26 cellular contexts compared by ENCODE assay signal in the genomic region with DNA sequence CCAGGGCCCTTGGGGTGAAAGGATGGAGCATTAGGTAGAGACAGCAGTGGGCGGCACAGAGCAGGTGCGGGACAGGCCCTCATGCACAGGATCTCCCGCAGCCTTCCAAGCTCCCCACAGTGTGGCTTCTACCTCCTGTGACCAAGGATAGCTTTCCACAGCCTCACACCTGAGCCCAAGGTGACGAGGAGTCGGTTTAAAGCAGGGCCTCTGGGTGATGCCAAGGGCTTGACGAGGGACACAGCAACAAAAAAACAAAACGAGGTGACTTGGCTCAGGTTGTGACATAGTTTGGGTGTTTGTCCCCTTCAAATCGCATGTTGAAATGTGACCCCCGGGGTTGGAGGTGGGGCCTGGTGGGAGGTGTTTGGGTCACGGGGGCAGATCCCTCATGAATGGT. TPM values are rescaled to one million over a fixed set of nuclear protein-coding genes. Genes with fewer than 3 reads are reported as not detected.
DNase-seq lines count a peak whose midpoint lies in the region; ATAC-seq, FAIRE-seq and TF ChIP-seq lines count a peak whose summit lies in the region.
"Had no signal": no experiment of that assay in that cellular context is flagged by ENCODE, and none has a peak within 500 bp of the region (broad histone marks: within the 10 kb centered on the region; RNA-seq: fewer than 3 reads in every experiment).

No MANE protein-coding gene starts in this region.

- H3K4me1 Mint-ChIP-seq in activated CD8-positive, alpha-beta memory T cell treated with anti-CD3 and anti-CD28 coated beads, Interleukin-2, amount 10 ng/mL, durations not matched to agents 7 days and 5 days: no peaks in the 10 kb centered on the region
- H3K4me1 Mint-ChIP-seq in activated CD4-positive, alpha-beta T cell treated with anti-CD3 and anti-CD28 coated beads, Interleukin-2, amount 10 ng/mL, durations not matched to agents 7 days and 5 days: peaks cover 8% of the 10 kb centered on the region
- H3K4me1 Mint-ChIP-seq: CD14-positive monocyte; CD4-positive, alpha-beta memory T cell had no signal

- H3K27ac Mint-ChIP-seq in activated CD8-positive, alpha-beta memory T cell treated with anti-CD3 and anti-CD28 coated beads, Interleukin-2, amount 10 ng/mL, durations not matched to agents 7 days and 5 days: no peak overlapping the region
- no peak overlapping the region for H3K27ac Mint-ChIP-seq in activated CD4-positive, alpha-beta T cell treated with anti-CD3 and anti-CD28 coated beads, Interleukin-2, amount 10 ng/mL, durations not matched to agents 7 days and 5 days
- H3K27ac Mint-ChIP-seq: CD14-positive monocyte; CD4-positive, alpha-beta memory T cell; H9 had no signal

- TF ChIP-seq CTCF in coronary artery (IDR thresholded peaks at IDR 0.05) (no peak), kidney (IDR thresholded peaks at IDR 0.05; ENCODE audit: borderline replicate concordance, extremely low read depth, insufficient read depth) (no peak)

- no peaks in the 10 kb centered on the region for H3K36me3 ChIP-seq in kidney (ENCODE audit: control insufficient read depth in 1 of 2, insufficient read depth in 2 of 2, low read length in 2 of 2)
- H3K36me3 ChIP-seq: BE2C; BLaER1 treated with 17β-estradiol and CSF1 and Interleukin-3, amounts not matched to agents 10 nM and 100 nM had no signal

- H3K4me3 Mint-ChIP-seq in activated CD8-positive, alpha-beta memory T cell treated with anti-CD3 and anti-CD28 coated beads, Interleukin-2, amount 10 ng/mL, durations not matched to agents 7 days and 5 days: no peak overlapping the region
- no peak overlapping the region for H3K4me3 Mint-ChIP-seq in activated CD4-positive, alpha-beta T cell treated with anti-CD3 and anti-CD28 coated beads, Interleukin-2, amount 10 ng/mL, durations not matched to agents 7 days and 5 days
- H3K4me3 Mint-ChIP-seq: CD14-positive monocyte; CD4-positive, alpha-beta memory T cell; H9 had no signal

- no peaks in the 10 kb centered on the region for H3K9me3 ChIP-seq in kidney (ENCODE audit: control insufficient read depth in 1 of 2, low read length in 2 of 2)
- H3K9me3 ChIP-seq: A549; BE2C; BLaER1 treated with 17β-estradiol and CSF1 and Interleukin-3, amounts not matched to agents 10 nM and 100 nM had no signal

- peaks cover 27% of the 10 kb centered on the region for H3K27me3 Mint-ChIP-seq in activated CD8-positive, alpha-beta memory T cell treated with anti-CD3 and anti-CD28 coated beads, Interleukin-2, amount 10 ng/mL, durations not matched to agents 7 days and 5 days
- peaks cover 9% of the 10 kb centered on the region for H3K27me3 Mint-ChIP-seq in activated CD4-positive, alpha-beta T cell treated with anti-CD3 and anti-CD28 coated beads, Interleukin-2, amount 10 ng/mL, durations not matched to agents 7 days and 5 days

- no peaks in the 10 kb centered on the region for H3K36me3 Mint-ChIP-seq in activated CD8-positive, alpha-beta memory T cell treated with anti-CD3 and anti-CD28 coated beads, Interleukin-2, amount 10 ng/mL, durations not matched to agents 7 days and 5 days
- H3K36me3 Mint-ChIP-seq in activated CD4-positive, alpha-beta T cell treated with anti-CD3 and anti-CD28 coated beads, Interleukin-2, amount 10 ng/mL, durations not matched to agents 7 days and 5 days (ENCODE audit: low read depth): no peaks in the 10 kb centered on the region
- H3K36me3 Mint-ChIP-seq: CD14-positive monocyte; CD4-positive, alpha-beta memory T cell had no signal

- no peak for FAIRE-seq in kidney (lab: Jason Lieb, UNC)
- FAIRE-seq: A549, GM12891, GM18507 had no signal

- DNase-seq in activated CD8-positive, alpha-beta memory T cell treated with anti-CD3 and anti-CD28 coated beads, Interleukin-2, amount 10 ng/mL, durations not matched to agents 7 days and 5 days: peak; percentile 39
- no peak for DNase-seq in activated CD8-positive, alpha-beta memory T cell treated with anti-CD3 and anti-CD28 coated beads, Interleukin-2, amount 50 U/mL, for 48 hours
- DNase-seq in coronary artery (ENCODE audit: low spot score) (peak; percentile 26), kidney (peak; percentile 33), ureter (ENCODE audit: low spot score) (peak; percentile 38), NCI-H510A treated with DMSO at 0.1 percent for 48 hours (lab: John Stamatoyannopoulos, UW) (no peak)
- DNase-seq in activated CD4-positive, alpha-beta T cell treated with anti-CD3 and anti-CD28 coated beads, Interleukin-2, amount 10 ng/mL, durations not matched to agents 7 days and 5 days: no peak
- DNase-seq: 8988T; ACHN; AML-193; BE2C; Calu3; CD4-positive, alpha-beta memory T cell; COR-L47; DMS53; DMS79 treated with DMSO at 0.1 percent for 48 hours; GF-D8; GM23248; H9 had no signal

- H3K27ac ChIP-seq in coronary artery (no peak overlapping the region), kidney (ENCODE audit: low read depth in 2 of 2, low read length in 2 of 2) (no peak overlapping the region)
- H3K27ac ChIP-seq: A549; BLaER1 treated with 17β-estradiol and CSF1 and Interleukin-3, amounts not matched to agents 10 nM and 100 nM; GM23248 had no signal

- no peak overlapping the region for H3K9ac ChIP-seq in kidney (ENCODE audit: low read length in 2 of 2)
- H3K9ac ChIP-seq: BLaER1 treated with 17β-estradiol and CSF1 and Interleukin-3, amounts not matched to agents 10 nM and 100 nM; GM23248 had no signal

- intact Hi-C loops in kidney (cut with DNase I): no loop called here

- ATAC-seq in activated CD8-positive, alpha-beta memory T cell treated with anti-CD3 and anti-CD28 coated beads, Interleukin-2, amount 10 ng/mL, durations not matched to agents 7 days and 5 days: no peak
- ATAC-seq: A549, HCT116 had no signal

- H3K4me3 ChIP-seq in coronary artery (no peak overlapping the region), kidney (ENCODE audit: low read length in 2 of 2) (no peak overlapping the region)
- H3K4me3 ChIP-seq: A549; BLaER1 treated with 17β-estradiol and CSF1 and Interleukin-3, amounts not matched to agents 10 nM and 100 nM; GM23248 had no signal

- no peaks in the 10 kb centered on the region for H3K4me1 ChIP-seq in kidney (ENCODE audit: control insufficient read depth in 1 of 2, insufficient read depth in 1 of 2, low read depth in 1 of 2, low read length in 2 of 2)
- H3K4me1 ChIP-seq: A549, BE2C had no signal

- POLR2A ChIA-PET in activated CD4-positive, alpha-beta T cell treated with anti-CD3 and anti-CD28 coated beads, Interleukin-2, amount 10 ng/mL, durations not matched to agents 7 days and 5 days (lab: Charles Lee): no interaction called here

- CTCF ChIA-PET in activated CD8-positive, alpha-beta memory T cell treated with anti-CD3 and anti-CD28 coated beads, Interleukin-2, amount 10 ng/mL, durations not matched to agents 7 days and 5 days (lab: Charles Lee): no interaction called here
- CTCF ChIA-PET in activated CD4-positive, alpha-beta T cell treated with anti-CD3 and anti-CD28 coated beads, Interleukin-2, amount 10 ng/mL, durations not matched to agents 7 days and 5 days (lab: Charles Lee): interaction anchor here (0.9 kb wide), 1 partner anchor 40 kb away, joined by 3 read pairs; no protein-coding TSS in a partner anchor

- H3K9me3 Mint-ChIP-seq in activated CD8-positive, alpha-beta memory T cell treated with anti-CD3 and anti-CD28 coated beads, Interleukin-2, amount 10 ng/mL, durations not matched to agents 7 days and 5 days (ENCODE audit: low read depth): no peaks in the 10 kb centered on the region
- H3K9me3 Mint-ChIP-seq in activated CD4-positive, alpha-beta T cell treated with anti-CD3 and anti-CD28 coated beads, Interleukin-2, amount 10 ng/mL, durations not matched to agents 7 days and 5 days: no peaks in the 10 kb centered on the region
- H3K9me3 Mint-ChIP-seq: CD4-positive, alpha-beta memory T cell; H9 had no signal

RNA-seq across cellular contexts. Expression of a gene that starts 15.3 kb away (rescaled TPM):
- not detected for total RNA-seq in activated CD8-positive, alpha-beta memory T cell treated with anti-CD3 and anti-CD28 coated beads, Interleukin-2, amount 10 ng/mL, durations not matched to agents 7 days and 5 days
- 12.0 TPM for total RNA-seq in kidney
- polyA plus RNA-seq in kidney (ENCODE audit: insufficient read depth, low read depth, low replicate concordance): 13.0 TPM
- 7.8 TPM for total RNA-seq in ureter
- not detected for total RNA-seq in activated CD4-positive, alpha-beta T cell treated with anti-CD3 and anti-CD28 coated beads, Interleukin-2, amount 10 ng/mL, durations not matched to agents 7 days and 5 days
- total RNA-seq: CD4-positive, alpha-beta memory T cell; H4 had no signal
- polyA plus RNA-seq: CD14-positive monocyte; CD4-positive, alpha-beta memory T cell; GM23248 had no signal

RNA-seq across cellular contexts. Expression of a gene that starts 32.9 kb away (rescaled TPM):
- 10 to 100 TPM; 14.0 to 14.8 TPM for total RNA-seq in activated CD8-positive, alpha-beta memory T cell treated with anti-CD3 and anti-CD28 coated beads, Interleukin-2, amount 10 ng/mL, durations not matched to agents 7 days and 5 days
- 21.8 TPM for total RNA-seq in kidney
- 3.4 TPM for polyA plus RNA-seq in kidney (ENCODE audit: insufficient read depth, low read depth, low replicate concordance)
- total RNA-seq in ureter: 48.0 TPM
- total RNA-seq in activated CD4-positive, alpha-beta T cell treated with anti-CD3 and anti-CD28 coated beads, Interleukin-2, amount 10 ng/mL, durations not matched to agents 7 days and 5 days: 10 to 100 TPM; 19.2 to 20.2 TPM
- total RNA-seq: GM23248 had no signal
- polyA plus RNA-seq: GM23248 had no signal

Comparison
In these comparisons a context has a peak if more than half of its experiments do, and no peak if none do; other contexts are left out.
1. DNase-seq: peak in activated CD8-positive, alpha-beta memory T cell treated with anti-CD3 and anti-CD28 coated beads, Interleukin-2, amount 10 ng/mL, durations not matched to agents 7 days and 5 days (single experiment), coronary artery (single experiment), kidney (single experiment) and ureter (single experiment); none in activated CD8-positive, alpha-beta memory T cell treated with anti-CD3 and anti-CD28 coated beads, Interleukin-2, amount 50 U/mL, for 48 hours (single experiment), NCI-H510A treated with DMSO at 0.1 percent for 48 hours (single experiment) and activated CD4-positive, alpha-beta T cell treated with anti-CD3 and anti-CD28 coated beads, Interleukin-2, amount 10 ng/mL, durations not matched to agents 7 days and 5 days (single experiment).